29 cellular contexts compared by ENCODE assay signal in genomic region chr11:84830372-84830771, GRCh38.
"Had no signal": no experiment of that assay in that cellular context is flagged by ENCODE, and none has a peak within 500 bp of the region (broad histone marks: within the 10 kb centered on the region; RNA-seq: fewer than 3 reads in every experiment).

No MANE protein-coding gene starts in this region.

- H3K9me3 ChIP-seq: adrenal gland, body of pancreas, colonic mucosa, esophagus squamous epithelium, gastroesophageal sphincter, heart right ventricle had no signal

- DNase-seq: activated B cell treated with CpG ODN at 0.5 μM for 24 hours; activated CD4-positive, alpha-beta T cell treated with anti-CD3 and anti-CD28 coated beads for 48 hours; activated CD4-positive, alpha-beta T cell treated with anti-CD3 and anti-CD28 coated beads, Interleukin-2, amount 50 U/mL, for 1 hour; activated CD4-positive, alpha-beta T cell treated with anti-CD3 and anti-CD28 coated beads, Interleukin-2, amount 50 U/mL, for 48 hours; activated CD8-positive, alpha-beta memory T cell treated with anti-CD3 and anti-CD28 coated beads for 24 hours; activated CD8-positive, alpha-beta T cell treated with anti-CD3 and anti-CD28 coated beads for 36 hours; activated effector memory CD4-positive, alpha-beta T cell treated with anti-CD3 and anti-CD28 coated beads, Interleukin-2, amount 50 U/mL, for 16 hours; activated naive CD4-positive, alpha-beta T cell treated with anti-CD3 and anti-CD28 coated beads for 36 hours; activated naive CD8-positive, alpha-beta T cell treated with anti-CD3 and anti-CD28 coated beads for 36 hours; activated naive CD8-positive, alpha-beta T cell treated with anti-CD3 and anti-CD28 coated beads, Interleukin-2, amount 50 U/mL, for 24 hours; activated T-cell treated with anti-CD3 and anti-CD28 coated beads, Interleukin-2, amount 50 U/mL, for 4 hours; adrenal gland; amygdala; aorta; body of pancreas; cerebellar nuclear complex; colonic mucosa; effector CD8-positive, alpha-beta T cell; esophagus squamous epithelium; foreskin melanocyte; heart right ventricle; T-helper 17 cell; T1000; WERI-Rb-1 had no signal

- H3K27me3 Mint-ChIP-seq: activated CD8-positive, alpha-beta T cell treated with anti-CD3 and anti-CD28 coated beads for 36 hours; activated naive CD4-positive, alpha-beta T cell treated with anti-CD3 and anti-CD28 coated beads, Interleukin-2, amount 50 U/mL, for 24 hours; activated naive CD8-positive, alpha-beta T cell treated with anti-CD3 and anti-CD28 coated beads for 36 hours; activated naive CD8-positive, alpha-beta T cell treated with anti-CD3 and anti-CD28 coated beads, Interleukin-2, amount 50 U/mL, for 24 hours; activated T-helper 17 cell treated with anti-CD3 and anti-CD28 coated beads, Interleukin-2, amount 50 U/mL, for 72 hours; T-helper 17 cell had no signal

- H3K27ac Mint-ChIP-seq: activated B cell treated with CpG ODN at 0.5 μM for 24 hours; activated CD8-positive, alpha-beta T cell treated with anti-CD3 and anti-CD28 coated beads for 36 hours; activated naive CD4-positive, alpha-beta T cell treated with anti-CD3 and anti-CD28 coated beads for 36 hours; activated naive CD4-positive, alpha-beta T cell treated with anti-CD3 and anti-CD28 coated beads, Interleukin-2, amount 50 U/mL, for 24 hours; activated naive CD8-positive, alpha-beta T cell treated with anti-CD3 and anti-CD28 coated beads for 36 hours; activated naive CD8-positive, alpha-beta T cell treated with anti-CD3 and anti-CD28 coated beads, Interleukin-2, amount 50 U/mL, for 24 hours; activated T-helper 17 cell treated with anti-CD3 and anti-CD28 coated beads, Interleukin-2, amount 50 U/mL, for 72 hours; T-helper 17 cell; T-helper 2 cell treated with Interferon-gamma antibody and Interleukin-4, amounts not matched to agents 5 μg/mL and 100 μg/mL, for 36 hours had no signal

- H3K9me3 Mint-ChIP-seq: activated B cell treated with CpG ODN at 0.5 μM for 24 hours had no signal

- H3K36me3 ChIP-seq: adrenal gland, colonic mucosa, esophagus squamous epithelium, gastroesophageal sphincter, heart right ventricle, WERI-Rb-1 had no signal

- H3K27ac ChIP-seq: adrenal gland, body of pancreas, colonic mucosa, epithelial cell of prostate, esophagus squamous epithelium, gastroesophageal sphincter, heart right ventricle, WERI-Rb-1 had no signal

- H3K4me1 ChIP-seq: adrenal gland, body of pancreas, colonic mucosa, esophagus squamous epithelium, gastroesophageal sphincter had no signal

- H3K4me1 Mint-ChIP-seq: activated naive CD4-positive, alpha-beta T cell treated with anti-CD3 and anti-CD28 coated beads, Interleukin-2, amount 50 U/mL, for 24 hours; activated naive CD8-positive, alpha-beta T cell treated with anti-CD3 and anti-CD28 coated beads for 36 hours; activated naive CD8-positive, alpha-beta T cell treated with anti-CD3 and anti-CD28 coated beads, Interleukin-2, amount 50 U/mL, for 24 hours; activated T-helper 17 cell treated with anti-CD3 and anti-CD28 coated beads, Interleukin-2, amount 50 U/mL, for 72 hours; T-helper 17 cell had no signal

- H3K4me3 ChIP-seq: adrenal gland, body of pancreas, colonic mucosa, esophagus squamous epithelium, gastroesophageal sphincter, heart right ventricle had no signal

- H3K27me3 ChIP-seq: adrenal gland, body of pancreas, colonic mucosa, esophagus squamous epithelium, gastroesophageal sphincter, heart right ventricle had no signal

- H3K36me3 Mint-ChIP-seq: activated naive CD4-positive, alpha-beta T cell treated with anti-CD3 and anti-CD28 coated beads, Interleukin-2, amount 50 U/mL, for 24 hours; activated naive CD8-positive, alpha-beta T cell treated with anti-CD3 and anti-CD28 coated beads for 36 hours had no signal

- H3K4me3 Mint-ChIP-seq: activated B cell treated with CpG ODN at 0.5 μM for 24 hours; activated CD8-positive, alpha-beta T cell treated with anti-CD3 and anti-CD28 coated beads for 36 hours; activated naive CD4-positive, alpha-beta T cell treated with anti-CD3 and anti-CD28 coated beads for 36 hours; activated naive CD4-positive, alpha-beta T cell treated with anti-CD3 and anti-CD28 coated beads, Interleukin-2, amount 50 U/mL, for 24 hours; activated naive CD8-positive, alpha-beta T cell treated with anti-CD3 and anti-CD28 coated beads for 36 hours; activated naive CD8-positive, alpha-beta T cell treated with anti-CD3 and anti-CD28 coated beads, Interleukin-2, amount 50 U/mL, for 24 hours; activated T-cell treated with anti-CD3 and anti-CD28 coated beads, Interleukin-2, amount 50 U/mL, for 4 hours; activated T-helper 17 cell treated with anti-CD3 and anti-CD28 coated beads, Interleukin-2, amount 50 U/mL, for 72 hours; T-helper 17 cell; T-helper 2 cell treated with Interferon-gamma antibody and Interleukin-4, amounts not matched to agents 5 μg/mL and 100 μg/mL, for 36 hours had no signal
